Comparison of ENCODE assay signal across 1 cellular context in genomic region chr1:66284746-66285145, GRCh38.
TF ChIP-seq lines count a peak whose summit lies in the region.

No MANE protein-coding gene starts in this region.

TF ChIP-seq in HCT116, 20 proteins besides CTCF, POLR2A, EP300 and RAD21 (continued from another document):
- TF ChIP-seq ZNF274 (IDR thresholded peaks at IDR 0.05; ENCODE audit: low read depth, low read length) (no peak), JUND (IDR thresholded peaks at IDR 0.05) (no peak), TCF7L2 (IDR thresholded peaks at IDR 0.05; ENCODE audit: borderline replicate concordance, extremely low read depth, insufficient read depth, insufficient read length) (no peak), MAX (IDR thresholded peaks at IDR 0.05) (no peak), SP1 (IDR thresholded peaks at IDR 0.05; ENCODE audit: low read depth) (no peak), EZH2 (IDR thresholded peaks at IDR 0.05) (no peak), ELF1 (IDR thresholded peaks at IDR 0.05; ENCODE audit: borderline replicate concordance, low read depth) (no peak)
- TF ChIP-seq, protein P1, sequence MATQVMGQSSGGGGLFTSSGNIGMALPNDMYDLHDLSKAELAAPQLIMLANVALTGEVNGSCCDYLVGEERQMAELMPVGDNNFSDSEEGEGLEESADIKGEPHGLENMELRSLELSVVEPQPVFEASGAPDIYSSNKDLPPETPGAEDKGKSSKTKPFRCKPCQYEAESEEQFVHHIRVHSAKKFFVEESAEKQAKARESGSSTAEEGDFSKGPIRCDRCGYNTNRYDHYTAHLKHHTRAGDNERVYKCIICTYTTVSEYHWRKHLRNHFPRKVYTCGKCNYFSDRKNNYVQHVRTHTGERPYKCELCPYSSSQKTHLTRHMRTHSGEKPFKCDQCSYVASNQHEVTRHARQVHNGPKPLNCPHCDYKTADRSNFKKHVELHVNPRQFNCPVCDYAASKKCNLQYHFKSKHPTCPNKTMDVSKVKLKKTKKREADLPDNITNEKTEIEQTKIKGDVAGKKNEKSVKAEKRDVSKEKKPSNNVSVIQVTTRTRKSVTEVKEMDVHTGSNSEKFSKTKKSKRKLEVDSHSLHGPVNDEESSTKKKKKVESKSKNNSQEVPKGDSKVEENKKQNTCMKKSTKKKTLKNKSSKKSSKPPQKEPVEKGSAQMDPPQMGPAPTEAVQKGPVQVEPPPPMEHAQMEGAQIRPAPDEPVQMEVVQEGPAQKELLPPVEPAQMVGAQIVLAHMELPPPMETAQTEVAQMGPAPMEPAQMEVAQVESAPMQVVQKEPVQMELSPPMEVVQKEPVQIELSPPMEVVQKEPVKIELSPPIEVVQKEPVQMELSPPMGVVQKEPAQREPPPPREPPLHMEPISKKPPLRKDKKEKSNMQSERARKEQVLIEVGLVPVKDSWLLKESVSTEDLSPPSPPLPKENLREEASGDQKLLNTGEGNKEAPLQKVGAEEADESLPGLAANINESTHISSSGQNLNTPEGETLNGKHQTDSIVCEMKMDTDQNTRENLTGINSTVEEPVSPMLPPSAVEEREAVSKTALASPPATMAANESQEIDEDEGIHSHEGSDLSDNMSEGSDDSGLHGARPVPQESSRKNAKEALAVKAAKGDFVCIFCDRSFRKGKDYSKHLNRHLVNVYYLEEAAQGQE (IDR thresholded peaks at IDR 0.05; ENCODE audit: low read depth): no peak
